ENCODE assay signal across 1 cellular context in the genomic region with DNA sequence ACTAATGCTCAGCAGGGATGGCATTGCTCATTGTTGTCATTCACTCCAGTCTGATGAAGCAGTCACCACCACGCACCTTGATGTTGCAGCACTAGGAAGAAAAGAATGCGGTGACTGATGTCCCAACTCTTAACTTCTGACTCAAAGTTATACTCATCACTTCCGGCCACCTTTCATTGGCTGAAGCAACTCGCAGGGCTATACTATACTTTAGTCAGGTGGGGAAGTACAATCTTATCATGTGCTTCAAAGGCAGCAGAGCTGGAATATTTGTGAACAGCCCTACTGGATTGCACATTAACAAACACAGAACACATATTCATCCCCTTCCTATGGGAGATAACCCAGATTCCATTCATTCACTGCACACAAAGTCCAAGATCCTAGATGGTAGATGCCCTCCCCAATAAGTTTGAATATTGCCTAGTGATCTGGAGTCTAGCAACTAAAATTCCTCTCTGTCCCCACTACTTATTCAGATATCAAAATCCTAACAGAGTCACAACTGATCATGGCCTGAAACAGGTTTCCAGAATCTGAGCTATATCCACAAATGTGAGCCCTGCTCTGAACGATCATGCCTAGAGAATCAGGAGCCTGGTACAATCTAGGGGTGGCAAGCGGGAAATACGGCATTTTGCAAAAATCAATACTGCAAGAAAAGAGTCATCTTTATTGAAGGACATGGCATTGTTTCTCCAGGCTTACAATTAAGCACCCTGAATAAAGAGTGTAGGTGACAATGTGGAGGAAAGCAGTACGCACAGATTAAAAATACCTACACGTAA.
A peak's percentile ranks its signal among the peaks of the same experiment; 100 is the strongest.
TF ChIP-seq lines count a peak whose summit lies in the region.

No MANE protein-coding gene starts in this region.

TF ChIP-seq in HepG2, 621 proteins besides CTCF, POLR2A, EP300 and RAD21 (continued from another document):
- TF ChIP-seq ZNF704 (CRISPR knock-in tag; IDR thresholded peaks at IDR 0.05; ENCODE audit: borderline replicate concordance), result no peak
- TF ChIP-seq, protein P1, sequence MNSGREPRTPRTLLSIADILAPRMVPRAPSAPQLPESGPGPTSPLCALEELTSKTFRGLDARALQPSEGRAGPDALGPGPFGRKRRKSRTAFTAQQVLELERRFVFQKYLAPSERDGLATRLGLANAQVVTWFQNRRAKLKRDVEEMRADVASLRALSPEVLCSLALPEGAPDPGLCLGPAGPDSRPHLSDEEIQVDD (CRISPR knock-in tag; IDR thresholded peaks at IDR 0.05; ENCODE audit: borderline replicate concordance), result no peak
- TF ChIP-seq ZNF280B (CRISPR knock-in tag; IDR thresholded peaks at IDR 0.05; ENCODE audit: borderline replicate concordance), result no peak
- TF ChIP-seq RBM22 (optimal IDR thresholded peaks at IDR 0.05; ENCODE audit: low read length), result no peak
- no peak for TF ChIP-seq NFE2L1 (CRISPR knock-in tag; IDR thresholded peaks at IDR 0.05; ENCODE audit: borderline replicate concordance)
- TF ChIP-seq TFDP1 (CRISPR knock-in tag; IDR thresholded peaks at IDR 0.05; ENCODE audit: borderline replicate concordance), result peak; percentile 12; the same call in 1 of the 2 replicates
- peak; percentile 81; the same call in 1 of the 2 replicates for TF ChIP-seq YEATS2 (CRISPR knock-in tag; IDR thresholded peaks at IDR 0.05; ENCODE audit: borderline replicate concordance)
- no peak for TF ChIP-seq KDM5B (CRISPR knock-in tag; IDR thresholded peaks at IDR 0.05; ENCODE audit: borderline replicate concordance)
- no peak for TF ChIP-seq SUZ12 (IDR thresholded peaks at IDR 0.05; ENCODE audit: low read depth, low read length)
- TF ChIP-seq, protein P2, sequence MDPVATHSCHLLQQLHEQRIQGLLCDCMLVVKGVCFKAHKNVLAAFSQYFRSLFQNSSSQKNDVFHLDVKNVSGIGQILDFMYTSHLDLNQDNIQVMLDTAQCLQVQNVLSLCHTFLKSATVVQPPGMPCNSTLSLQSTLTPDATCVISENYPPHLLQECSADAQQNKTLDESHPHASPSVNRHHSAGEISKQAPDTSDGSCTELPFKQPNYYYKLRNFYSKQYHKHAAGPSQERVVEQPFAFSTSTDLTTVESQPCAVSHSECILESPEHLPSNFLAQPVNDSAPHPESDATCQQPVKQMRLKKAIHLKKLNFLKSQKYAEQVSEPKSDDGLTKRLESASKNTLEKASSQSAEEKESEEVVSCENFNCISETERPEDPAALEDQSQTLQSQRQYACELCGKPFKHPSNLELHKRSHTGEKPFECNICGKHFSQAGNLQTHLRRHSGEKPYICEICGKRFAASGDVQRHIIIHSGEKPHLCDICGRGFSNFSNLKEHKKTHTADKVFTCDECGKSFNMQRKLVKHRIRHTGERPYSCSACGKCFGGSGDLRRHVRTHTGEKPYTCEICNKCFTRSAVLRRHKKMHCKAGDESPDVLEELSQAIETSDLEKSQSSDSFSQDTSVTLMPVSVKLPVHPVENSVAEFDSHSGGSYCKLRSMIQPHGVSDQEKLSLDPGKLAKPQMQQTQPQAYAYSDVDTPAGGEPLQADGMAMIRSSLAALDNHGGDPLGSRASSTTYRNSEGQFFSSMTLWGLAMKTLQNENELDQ (CRISPR knock-in tag; IDR thresholded peaks at IDR 0.05; ENCODE audit: borderline replicate concordance), result no peak
- TF ChIP-seq ZNF772 (CRISPR knock-in tag; IDR thresholded peaks at IDR 0.05), result no peak; the same call in 1 of the 2 replicates
